Comparison of ENCODE assay signal across 12 cellular contexts in genomic region chr9:81557957-81558791, GRCh38.
DNase-seq lines count a peak whose midpoint lies in the region; ATAC-seq and TF ChIP-seq lines count a peak whose summit lies in the region.
"Had no signal": no experiment of that assay in that cellular context is flagged by ENCODE, and none has a peak within 500 bp of the region (broad histone marks: within the 10 kb centered on the region; RNA-seq: fewer than 3 reads in every experiment).

No MANE protein-coding gene starts in this region.

- TF ChIP-seq POLR2A in upper lobe of left lung (IDR thresholded peaks at IDR 0.05) = no peak

- WGBS in upper lobe of left lung, 2 donors = 49 to 50% methylated on average over 7 of the region's 7 CpGs

- H3K4me3 ChIP-seq in upper lobe of left lung = no peak overlapping the region
- no peak overlapping the region for H3K4me3 ChIP-seq in MG63

- H3K27ac ChIP-seq in upper lobe of left lung = no peak overlapping the region
- H3K27ac ChIP-seq: 22Rv1 had no signal

- no peak for TF ChIP-seq CTCF in upper lobe of left lung (IDR thresholded peaks at IDR 0.05)

- H3K9me3 ChIP-seq in upper lobe of left lung (no peaks in the 10 kb centered on the region), MG63 (no peaks in the 10 kb centered on the region)

- DNase-seq in DMS53 (lab: John Stamatoyannopoulos, UW) (peak; percentile 27), DMS53 treated with DMSO at 0.1 percent for 48 hours (lab: John Stamatoyannopoulos, UW; ENCODE audit: unreplicated experiment) (no peak), dermis blood vessel endothelial cell (peak; percentile 6), lung microvascular endothelial cell (ENCODE audit: low read depth in 2 of 2) (peak; percentile 20 to 45), upper lobe of left lung (peak in 1 of 2 donors; percentile 53), MG63 (no peak)
- DNase-seq: activated naive CD4-positive, alpha-beta T cell; NCI-H1694 treated with DMSO at 0.1 percent for 48 hours; stimulated activated CD4-positive, alpha-beta T cell treated with anti-CD3 and anti-CD28 coated beads, Interleukin-2, amount 100 ng/mL, for 48 hours had no signal

- H3K27me3 ChIP-seq in upper lobe of left lung = no peaks in the 10 kb centered on the region
- no peaks in the 10 kb centered on the region for H3K27me3 ChIP-seq in MG63

- peaks cover 0 to 21% (median 8%) of the 10 kb centered on the region in 4 donors for H3K4me1 ChIP-seq in upper lobe of left lung

- H3K36me3 ChIP-seq in upper lobe of left lung (no peaks in the 10 kb centered on the region), MG63 (no peaks in the 10 kb centered on the region)

- TF ChIP-seq EP300 in upper lobe of left lung (IDR thresholded peaks at IDR 0.05) = peak in 1 of 4 donors; percentile 21

- ATAC-seq in upper lobe of left lung (ENCODE audit: low FRiP score in 2 of 2) (peak; percentile 32 to 85), HG02798 (IDR thresholded peaks at IDR 0.05; ENCODE audit: poor library complexity, unreplicated experiment) (no peak), GM19397 (IDR thresholded peaks at IDR 0.05; ENCODE audit: unreplicated experiment) (no peak)

Comparison
In these comparisons a context has a peak if more than half of its experiments do, and no peak if none do; other contexts are left out.
1. DNase-seq: peak in DMS53 (single experiment), dermis blood vessel endothelial cell (single experiment) and lung microvascular endothelial cell (2 of 2); none in DMS53 treated with DMSO at 0.1 percent for 48 hours (single experiment) and MG63 (single experiment).
2. ATAC-seq: peak in upper lobe of left lung (2 of 2); none in HG02798 (single experiment) and GM19397 (single experiment).